In the genomic region with DNA sequence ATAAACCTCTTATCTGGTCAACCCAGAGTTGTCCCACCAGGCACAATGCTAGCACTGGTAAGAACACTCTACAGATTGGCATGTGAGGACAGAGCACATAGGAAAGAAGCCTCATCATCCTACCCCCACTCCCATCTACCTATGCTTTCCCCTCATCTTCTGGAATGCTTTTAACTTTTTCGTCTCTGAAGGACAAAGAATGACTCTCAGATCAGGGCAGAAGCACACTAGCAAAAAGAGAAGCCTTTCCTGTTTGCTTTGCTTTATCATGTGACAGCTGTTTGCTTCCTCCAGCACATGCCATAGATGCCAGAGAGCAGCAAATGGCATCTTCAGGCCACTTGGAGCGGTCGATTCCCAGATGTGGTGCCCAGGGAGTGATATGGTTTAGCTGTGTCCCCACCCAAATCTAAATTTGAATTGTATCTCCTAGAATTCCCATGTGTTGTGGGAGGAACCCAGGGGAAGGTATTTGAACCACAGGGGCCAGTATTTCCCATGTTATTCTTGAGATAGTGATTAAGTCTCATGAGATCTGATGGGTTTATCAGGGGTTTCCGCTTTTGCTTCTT, we compare ENCODE assay signal across 1 cellular context.
TF ChIP-seq lines count a peak whose summit lies in the region.

No MANE protein-coding gene starts in this region.

TF ChIP-seq in HepG2, 621 proteins besides CTCF, POLR2A, EP300 and RAD21 (continued from another document):
- TF ChIP-seq, protein P1, sequence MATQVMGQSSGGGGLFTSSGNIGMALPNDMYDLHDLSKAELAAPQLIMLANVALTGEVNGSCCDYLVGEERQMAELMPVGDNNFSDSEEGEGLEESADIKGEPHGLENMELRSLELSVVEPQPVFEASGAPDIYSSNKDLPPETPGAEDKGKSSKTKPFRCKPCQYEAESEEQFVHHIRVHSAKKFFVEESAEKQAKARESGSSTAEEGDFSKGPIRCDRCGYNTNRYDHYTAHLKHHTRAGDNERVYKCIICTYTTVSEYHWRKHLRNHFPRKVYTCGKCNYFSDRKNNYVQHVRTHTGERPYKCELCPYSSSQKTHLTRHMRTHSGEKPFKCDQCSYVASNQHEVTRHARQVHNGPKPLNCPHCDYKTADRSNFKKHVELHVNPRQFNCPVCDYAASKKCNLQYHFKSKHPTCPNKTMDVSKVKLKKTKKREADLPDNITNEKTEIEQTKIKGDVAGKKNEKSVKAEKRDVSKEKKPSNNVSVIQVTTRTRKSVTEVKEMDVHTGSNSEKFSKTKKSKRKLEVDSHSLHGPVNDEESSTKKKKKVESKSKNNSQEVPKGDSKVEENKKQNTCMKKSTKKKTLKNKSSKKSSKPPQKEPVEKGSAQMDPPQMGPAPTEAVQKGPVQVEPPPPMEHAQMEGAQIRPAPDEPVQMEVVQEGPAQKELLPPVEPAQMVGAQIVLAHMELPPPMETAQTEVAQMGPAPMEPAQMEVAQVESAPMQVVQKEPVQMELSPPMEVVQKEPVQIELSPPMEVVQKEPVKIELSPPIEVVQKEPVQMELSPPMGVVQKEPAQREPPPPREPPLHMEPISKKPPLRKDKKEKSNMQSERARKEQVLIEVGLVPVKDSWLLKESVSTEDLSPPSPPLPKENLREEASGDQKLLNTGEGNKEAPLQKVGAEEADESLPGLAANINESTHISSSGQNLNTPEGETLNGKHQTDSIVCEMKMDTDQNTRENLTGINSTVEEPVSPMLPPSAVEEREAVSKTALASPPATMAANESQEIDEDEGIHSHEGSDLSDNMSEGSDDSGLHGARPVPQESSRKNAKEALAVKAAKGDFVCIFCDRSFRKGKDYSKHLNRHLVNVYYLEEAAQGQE (IDR thresholded peaks at IDR 0.05; ENCODE audit: borderline replicate concordance in 1 of 2, low read depth in 1 of 2, low read length in 2 of 2) = no peak
- TF ChIP-seq REXO4 (CRISPR knock-in tag; IDR thresholded peaks at IDR 0.05; ENCODE audit: borderline replicate concordance) = no peak
- TF ChIP-seq, protein P2, sequence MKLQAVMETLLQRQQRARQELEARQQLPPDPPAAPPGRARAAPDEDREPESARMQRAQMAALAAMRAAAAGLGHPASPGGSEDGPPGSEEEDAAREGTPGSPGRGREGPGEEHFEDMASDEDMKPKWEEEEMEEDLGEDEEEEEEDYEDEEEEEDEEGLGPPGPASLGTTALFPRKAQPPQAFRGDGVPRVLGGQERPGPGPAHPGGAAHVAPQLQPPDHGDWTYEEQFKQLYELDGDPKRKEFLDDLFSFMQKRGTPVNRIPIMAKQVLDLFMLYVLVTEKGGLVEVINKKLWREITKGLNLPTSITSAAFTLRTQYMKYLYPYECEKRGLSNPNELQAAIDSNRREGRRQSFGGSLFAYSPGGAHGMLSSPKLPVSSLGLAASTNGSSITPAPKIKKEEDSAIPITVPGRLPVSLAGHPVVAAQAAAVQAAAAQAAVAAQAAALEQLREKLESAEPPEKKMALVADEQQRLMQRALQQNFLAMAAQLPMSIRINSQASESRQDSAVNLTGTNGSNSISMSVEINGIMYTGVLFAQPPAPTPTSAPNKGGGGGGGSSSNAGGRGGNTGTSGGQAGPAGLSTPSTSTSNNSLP (IDR thresholded peaks at IDR 0.05; ENCODE audit: low read depth, low read length) = no peak
- TF ChIP-seq KLF11 (CRISPR knock-in tag; IDR thresholded peaks at IDR 0.05) = no peak
- no peak for TF ChIP-seq ZNF770 (CRISPR knock-in tag; IDR thresholded peaks at IDR 0.05)
- no peak for TF ChIP-seq ZNF530 (CRISPR knock-in tag; IDR thresholded peaks at IDR 0.05; ENCODE audit: low read depth)
- no peak for TF ChIP-seq ZBTB26 (CRISPR knock-in tag; IDR thresholded peaks at IDR 0.05; ENCODE audit: borderline replicate concordance)
- no peak for TF ChIP-seq RAD51 (IDR thresholded peaks at IDR 0.05; ENCODE audit: borderline replicate concordance)
- no peak for TF ChIP-seq AGO2 (optimal IDR thresholded peaks at IDR 0.05; ENCODE audit: low read depth, low read length)
- TF ChIP-seq ATM (IDR thresholded peaks at IDR 0.05; ENCODE audit: borderline replicate concordance) = no peak
- no peak for TF ChIP-seq RBAK (CRISPR knock-in tag; IDR thresholded peaks at IDR 0.05)
- no peak for TF ChIP-seq ZNF891 (CRISPR knock-in tag; IDR thresholded peaks at IDR 0.05)
